Comparison of ENCODE assay signal across 15 cellular contexts in the genomic region with DNA sequence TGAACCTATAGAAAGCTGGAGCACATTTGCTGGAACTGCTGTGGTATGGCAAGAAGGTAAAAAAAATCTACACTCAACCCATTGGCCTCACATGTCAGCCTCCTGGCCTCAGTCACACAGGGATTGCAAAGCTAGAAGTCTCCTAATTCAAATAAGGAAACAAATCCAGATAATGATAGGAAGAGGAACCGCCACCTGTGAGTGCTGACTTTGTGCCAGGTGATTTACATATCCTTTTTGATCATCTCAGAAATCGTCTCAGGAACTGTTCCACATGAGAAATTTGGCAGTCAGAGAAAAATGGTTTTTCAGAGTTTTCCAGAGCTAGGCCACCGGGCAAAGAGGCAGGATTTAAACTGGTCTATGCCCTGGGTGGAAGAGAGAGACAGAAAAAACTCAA. TPM values are rescaled to one million over a fixed set of nuclear protein-coding genes. Genes with fewer than 3 reads are reported as not detected.
"Had no signal": no experiment of that assay in that cellular context is flagged by ENCODE, and none has a peak within 500 bp of the region (broad histone marks: within the 10 kb centered on the region; RNA-seq: fewer than 3 reads in every experiment).

No MANE protein-coding gene starts in this region.

- H3K4me3 ChIP-seq: gastroesophageal sphincter, skin epidermis, tibial artery had no signal

- ATAC-seq: activated CD8-positive, alpha-beta memory T cell treated with anti-CD3 and anti-CD28 coated beads, Interleukin-2, amount 10 ng/mL, durations not matched to agents 7 days and 5 days; activated T-cell treated with anti-CD3 and anti-CD28 coated beads, Interleukin-2, amount 50 U/mL, for 4 hours; gastroesophageal sphincter had no signal

- H3K4me1 Mint-ChIP-seq: activated CD8-positive, alpha-beta memory T cell treated with anti-CD3 and anti-CD28 coated beads, Interleukin-2, amount 10 ng/mL, durations not matched to agents 7 days and 5 days; naive B cell had no signal

- DNase-seq: activated CD4-positive, alpha-beta T cell treated with anti-CD3 and anti-CD28 coated beads, Interleukin-2, amount 50 U/mL, for 4 hours; activated CD4-positive, CD25-positive, alpha-beta regulatory T cell treated with anti-CD3 and anti-CD28 coated beads, Interleukin-2, amount 50 U/mL, for 72 hours; activated CD8-positive, alpha-beta memory T cell treated with anti-CD3 and anti-CD28 coated beads, Interleukin-2, amount 10 ng/mL, durations not matched to agents 7 days and 5 days; activated gamma-delta T cell; activated T-cell treated with anti-CD3 and anti-CD28 coated beads, Interleukin-2, amount 50 U/mL, for 4 hours; kidney; naive B cell; retina; tibial artery had no signal

- H3K27ac ChIP-seq: gastroesophageal sphincter, tibial artery had no signal

- H3K4me3 Mint-ChIP-seq: activated CD8-positive, alpha-beta memory T cell treated with anti-CD3 and anti-CD28 coated beads, Interleukin-2, amount 10 ng/mL, durations not matched to agents 7 days and 5 days; activated naive CD8-positive, alpha-beta T cell; activated T-cell treated with anti-CD3 and anti-CD28 coated beads, Interleukin-2, amount 50 U/mL, for 4 hours; mesothelial cell of epicardium; naive B cell; T-helper 2 cell treated with Interferon-gamma antibody and Interleukin-4, amounts not matched to agents 5 μg/mL and 100 μg/mL, for 36 hours had no signal

- H3K9me3 Mint-ChIP-seq: activated T-cell treated with anti-CD3 and anti-CD28 coated beads, Interleukin-2, amount 50 U/mL, for 4 hours; mesothelial cell of epicardium; T-helper 2 cell treated with Interferon-gamma antibody and Interleukin-4, amounts not matched to agents 5 μg/mL and 100 μg/mL, for 36 hours had no signal

- H3K27ac Mint-ChIP-seq: activated CD8-positive, alpha-beta memory T cell treated with anti-CD3 and anti-CD28 coated beads, Interleukin-2, amount 10 ng/mL, durations not matched to agents 7 days and 5 days; activated naive CD8-positive, alpha-beta T cell; mesothelial cell of epicardium; naive B cell; T-helper 2 cell treated with Interferon-gamma antibody and Interleukin-4, amounts not matched to agents 5 μg/mL and 100 μg/mL, for 36 hours had no signal

- H3K4me1 ChIP-seq: gastroesophageal sphincter, tibial artery had no signal

- H3K36me3 Mint-ChIP-seq: activated CD8-positive, alpha-beta memory T cell treated with anti-CD3 and anti-CD28 coated beads, Interleukin-2, amount 10 ng/mL, durations not matched to agents 7 days and 5 days; activated naive CD8-positive, alpha-beta T cell; mesothelial cell of epicardium; naive B cell had no signal

- H3K9me3 ChIP-seq: gastroesophageal sphincter, tibial artery had no signal

- H3K36me3 ChIP-seq: gastroesophageal sphincter, tibial artery had no signal

RNA-seq across cellular contexts. Expression of gene NLRP10, which starts 1.0 kb away (rescaled TPM):
- total RNA-seq: activated CD8-positive, alpha-beta memory T cell treated with anti-CD3 and anti-CD28 coated beads, Interleukin-2, amount 10 ng/mL, durations not matched to agents 7 days and 5 days; activated T-cell treated with anti-CD3 and anti-CD28 coated beads, Interleukin-2, amount 50 U/mL, for 4 hours; gastroesophageal sphincter; kidney; mesothelial cell of epicardium had no signal

RNA-seq across cellular contexts. Expression of gene OR10A3, which starts 22.8 kb away (rescaled TPM):
- total RNA-seq: activated CD8-positive, alpha-beta memory T cell treated with anti-CD3 and anti-CD28 coated beads, Interleukin-2, amount 10 ng/mL, durations not matched to agents 7 days and 5 days; activated T-cell treated with anti-CD3 and anti-CD28 coated beads, Interleukin-2, amount 50 U/mL, for 4 hours; bronchial epithelial cell; gastroesophageal sphincter; kidney; mesothelial cell of epicardium had no signal

RNA-seq across cellular contexts. Expression of gene OR10A6, which starts 33.2 kb away (rescaled TPM):
- total RNA-seq: activated CD8-positive, alpha-beta memory T cell treated with anti-CD3 and anti-CD28 coated beads, Interleukin-2, amount 10 ng/mL, durations not matched to agents 7 days and 5 days; activated T-cell treated with anti-CD3 and anti-CD28 coated beads, Interleukin-2, amount 50 U/mL, for 4 hours; bronchial epithelial cell; gastroesophageal sphincter; kidney; mesothelial cell of epicardium had no signal
